ENCODE assay signal across 8 cellular contexts in genomic region chr12:22624573-22624907, GRCh38. TPM values are rescaled to one million over a fixed set of nuclear protein-coding genes. Genes with fewer than 3 reads are reported as not detected.
DNase-seq lines count a peak whose midpoint lies in the region; ATAC-seq, FAIRE-seq and TF ChIP-seq lines count a peak whose summit lies in the region.

No MANE protein-coding gene starts in this region.

- no peak for TF ChIP-seq POLR2A in NB4 (IDR thresholded peaks at IDR 0.05; ENCODE audit: extremely low read depth, insufficient read length)
- TF ChIP-seq POLR2A in GM12891 (IDR thresholded peaks at IDR 0.05; ENCODE audit: low read depth, low read length), result no peak

- DNase-seq in NCI-H345 (lab: John Stamatoyannopoulos, UW) (peak; percentile 45), NCI-H345 treated with DMSO at 0.1 percent for 48 hours (lab: John Stamatoyannopoulos, UW; ENCODE audit: unreplicated experiment) (no peak), NB4 (ENCODE audit: low read depth) (no peak), dorsolateral prefrontal cortex (no peak), NCI-H1048 (lab: John Stamatoyannopoulos, UW) (no peak), GM12891 (ENCODE audit: insufficient read length, low spot score) (no peak)

- H3K4me1 ChIP-seq in muscle layer of colon (ENCODE audit: insufficient read depth, low read length), result peaks cover 24% of the 10 kb centered on the region

- no peaks in the 10 kb centered on the region for H3K27me3 ChIP-seq in dorsolateral prefrontal cortex
- no peaks in the 10 kb centered on the region for H3K27me3 ChIP-seq in muscle layer of colon (ENCODE audit: control insufficient read depth in 1 of 2, insufficient read depth in 2 of 2, low read length in 2 of 2)

- TF ChIP-seq CTCF in NB4 (IDR thresholded peaks at IDR 0.05; ENCODE audit: low read depth, low read length) (no peak), dorsolateral prefrontal cortex (IDR thresholded peaks at IDR 0.05 in 54 of 56, conservative IDR thresholded peaks at IDR 0.05 in 2 of 56; ENCODE audit: low read depth in 1 of 56, partially characterized antibody in 56 of 56) (peak in 1 of 56 donors; percentile 5)

- H3K4me3 ChIP-seq in NB4 (ENCODE audit: low read depth, low read length), result peak overlapping the region; percentile 86
- H3K4me3 ChIP-seq in dorsolateral prefrontal cortex, result peak overlapping the region; percentile 66 to 99 (median 91)
- peak overlapping the region; percentile 78 to 91 for H3K4me3 ChIP-seq in muscle layer of colon (ENCODE audit: low read depth in 1 of 2, low read length in 2 of 2)

- peak overlapping the region; percentile 74 for H3K9ac ChIP-seq in muscle layer of colon (ENCODE audit: low read length)

- no peaks in the 10 kb centered on the region for H3K9me3 ChIP-seq in muscle layer of colon (ENCODE audit: low read length)

- no peaks in the 10 kb centered on the region for H3K36me3 ChIP-seq in muscle layer of colon (ENCODE audit: insufficient read depth, low read length)

- H3K27ac ChIP-seq in dorsolateral prefrontal cortex (peak overlapping the region; percentile 88 to 100 (median 99)), muscle layer of colon (ENCODE audit: low read depth, low read length) (peak overlapping the region; percentile 97)

- intact Hi-C loops in dorsolateral prefrontal cortex (cut with DNase I), result no loop called here

- ATAC-seq in HG03378 (IDR thresholded peaks at IDR 0.05; ENCODE audit: unreplicated experiment), result no peak

- no peak for FAIRE-seq in GM12891 (lab: Jason Lieb, UNC)

TF ChIP-seq in GM12891, 5 proteins besides CTCF, POLR2A, EP300 and RAD21:
- TF ChIP-seq POLR2AphosphoS5 (IDR thresholded peaks at IDR 0.05; ENCODE audit: low read depth, low read length) (no peak), SPI1 (IDR thresholded peaks at IDR 0.05; ENCODE audit: low read depth, low read length) (no peak), PAX5 (IDR thresholded peaks at IDR 0.05; ENCODE audit: insufficient read depth, low read length, severe bottlenecking) (no peak)

RNA-seq across cellular contexts. Expression of gene ETNK1, which starts 0.4 kb away (rescaled TPM):
- 100 to 1,000 TPM in 81 of 120 experiments, 10 to 100 TPM in 39; 57.3 to 161 (median 106) TPM for total RNA-seq in dorsolateral prefrontal cortex
- 13.4 TPM for polyA plus RNA-seq in GM12891 (2012; ENCODE audit: low read depth, missing spikeins)
